In the genomic region with DNA sequence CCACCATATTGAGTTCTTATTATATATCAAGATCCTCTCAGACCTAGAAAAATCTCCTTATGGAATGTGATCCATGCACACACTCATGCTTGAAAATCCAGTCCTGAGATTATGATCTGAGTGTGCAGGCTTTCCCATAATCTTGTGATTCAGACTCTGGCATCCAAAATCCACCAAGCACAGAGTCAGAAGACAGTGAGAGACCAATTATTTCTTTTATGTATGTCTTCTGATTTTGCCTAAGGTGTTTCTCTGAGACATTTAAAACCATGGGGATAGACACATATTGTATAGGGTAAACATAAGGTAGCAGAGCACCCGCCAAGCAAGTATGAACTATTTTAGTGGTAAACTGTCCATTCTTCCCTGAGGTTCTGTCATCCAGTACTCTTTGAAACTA, we compare ENCODE assay signal across 12 cellular contexts. TPM values are rescaled to one million over a fixed set of nuclear protein-coding genes. Genes with fewer than 3 reads are reported as not detected.
"Had no signal": no experiment of that assay in that cellular context is flagged by ENCODE, and none has a peak within 500 bp of the region (broad histone marks: within the 10 kb centered on the region; RNA-seq: fewer than 3 reads in every experiment).

No MANE protein-coding gene starts in this region.

- ATAC-seq: activated CD4-positive, CD25-positive, alpha-beta regulatory T cell treated with anti-CD3 and anti-CD28 coated beads, Interleukin-2, amount 50 U/mL, for 24 hours; activated CD8-positive, alpha-beta memory T cell treated with anti-CD3 and anti-CD28 coated beads, Interleukin-2, amount 10 ng/mL, durations not matched to agents 7 days and 5 days; activated naive CD4-positive, alpha-beta T cell treated with anti-CD3 and anti-CD28 coated beads, Interleukin-2, amount 50 U/mL, for 72 hours had no signal

- H3K36me3 ChIP-seq: right atrium auricular region had no signal

- H3K4me3 ChIP-seq: lung, right atrium auricular region had no signal

- DNase-seq: activated CD8-positive, alpha-beta memory T cell treated with anti-CD3 and anti-CD28 coated beads, Interleukin-2, amount 10 ng/mL, durations not matched to agents 7 days and 5 days; activated effector memory CD4-positive, alpha-beta T cell treated with anti-CD3 and anti-CD28 coated beads, Interleukin-2, amount 50 U/mL, for 16 hours; activated T-cell treated with anti-CD3 and anti-CD28 coated beads, Interleukin-2, amount 50 U/mL, for 24 hours; anterior cingulate cortex; hypothalamus; naive B cell; posterior cingulate gyrus; small intestine had no signal

- H3K27me3 ChIP-seq: right atrium auricular region had no signal

RNA-seq across cellular contexts. Expression of a gene that starts 52.0 kb away (rescaled TPM):
- total RNA-seq: activated CD8-positive, alpha-beta memory T cell treated with anti-CD3 and anti-CD28 coated beads, Interleukin-2, amount 10 ng/mL, durations not matched to agents 7 days and 5 days; right atrium auricular region had no signal
